ENCODE assay signal across 16 cellular contexts in the genomic region with DNA sequence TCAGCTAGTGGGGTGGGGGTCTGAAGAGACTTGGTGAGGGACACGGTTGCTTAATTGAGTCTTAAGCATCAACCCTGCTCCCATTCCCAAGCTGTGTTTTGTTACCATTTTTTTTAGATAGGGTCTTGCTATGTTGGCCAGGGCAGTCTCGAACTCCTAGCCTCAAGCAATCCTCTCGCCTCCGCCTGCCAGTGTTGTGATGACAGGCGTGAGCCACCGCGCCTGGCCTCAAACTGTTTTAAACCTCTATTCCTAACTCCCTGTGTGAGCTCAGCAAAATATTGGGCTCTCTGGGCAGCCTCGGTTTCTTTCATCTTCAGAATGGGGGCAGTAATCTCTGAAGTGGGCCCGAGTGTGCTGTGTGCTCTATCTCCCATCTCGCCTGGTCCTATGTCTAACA. TPM values are rescaled to one million over a fixed set of nuclear protein-coding genes. Genes with fewer than 3 reads are reported as not detected.
A peak's percentile ranks its signal among the peaks of the same experiment; 100 is the strongest.
DNase-seq lines count a peak whose midpoint lies in the region; ATAC-seq, FAIRE-seq and TF ChIP-seq lines count a peak whose summit lies in the region.
"Had no signal": no experiment of that assay in that cellular context is flagged by ENCODE, and none has a peak within 500 bp of the region (broad histone marks: within the 10 kb centered on the region; RNA-seq: fewer than 3 reads in every experiment).

No MANE protein-coding gene starts in this region.

- TF ChIP-seq POLR2A in A549 (IDR thresholded peaks at IDR 0.05; ENCODE audit: low read length), result no peak

- no peak overlapping the region for H3K4me3 ChIP-seq in A549
- no peak overlapping the region for H3K4me3 ChIP-seq in CD4-positive, CD25-positive, alpha-beta regulatory T cell (ENCODE audit: low read depth, low read length)
- H3K4me3 ChIP-seq in Loucy (ENCODE audit: low read length, poor library complexity, severe bottlenecking), result peak overlapping the region; percentile 73
- peak overlapping the region; percentile 35 for H3K4me3 ChIP-seq in iPS-18a (ENCODE audit: low read length)
- H3K4me3 ChIP-seq: SK-N-MC had no signal

- H3K4me1 ChIP-seq in A549 (peaks cover 3% of the 10 kb centered on the region; the same call in 2 of the 3 replicates), Loucy (ENCODE audit: insufficient read depth, low read length, poor library complexity, severe bottlenecking) (peaks cover 70% of the 10 kb centered on the region), iPS-18a (ENCODE audit: control insufficient read depth, low read depth, low read length) (peaks cover 13% of the 10 kb centered on the region)
- H3K4me1 ChIP-seq in CD4-positive, CD25-positive, alpha-beta regulatory T cell (ENCODE audit: control insufficient read depth, insufficient read depth, low read length, poor library complexity, severe bottlenecking), result peaks cover 17% of the 10 kb centered on the region
- H3K4me1 ChIP-seq: BE2C had no signal

- no peak overlapping the region for H3K27ac ChIP-seq in A549
- H3K27ac ChIP-seq in CD4-positive, CD25-positive, alpha-beta regulatory T cell (ENCODE audit: insufficient read depth, low read length, poor library complexity, severe bottlenecking), result no peak overlapping the region
- no peak overlapping the region for H3K27ac ChIP-seq in iPS-18a (ENCODE audit: low read length)
- H3K27ac ChIP-seq: SK-N-MC had no signal

- H3K4me2 ChIP-seq in A549 (no peak overlapping the region), Loucy (ENCODE audit: low read depth, low read length, poor library complexity, severe bottlenecking) (peak overlapping the region; percentile 77)

- H3K79me2 ChIP-seq in Loucy (ENCODE audit: insufficient read depth, low read length), result peaks cover 20% of the 10 kb centered on the region

- TF ChIP-seq RAD21 in A549 (conservative IDR thresholded peaks at IDR 0.05 in 1 of 2, IDR thresholded peaks at IDR 0.05 in 1 of 2), result no peak

- H3K4me3 Mint-ChIP-seq in CD4-positive, CD25-positive, alpha-beta regulatory T cell, result peak overlapping the region; percentile 15 to 55 (median 24)

- TF ChIP-seq EP300 in A549 (IDR thresholded peaks at IDR 0.05), result no peak

- H3K9me3 ChIP-seq in A549 (no peaks in the 10 kb centered on the region), Loucy (ENCODE audit: insufficient read depth, low read depth, low read length) (no peaks in the 10 kb centered on the region), iPS-18a (ENCODE audit: control insufficient read depth, low read depth, low read length) (peaks cover 7% of the 10 kb centered on the region)
- H3K9me3 ChIP-seq in CD4-positive, CD25-positive, alpha-beta regulatory T cell (ENCODE audit: control insufficient read depth in 2 of 2, low read length in 2 of 2), result no peaks in the 10 kb centered on the region
- H3K9me3 ChIP-seq: BE2C, right atrium auricular region had no signal

- peaks cover 0 to 2% (median 0%) of the 10 kb centered on the region in 7 donors for H3K9me3 Mint-ChIP-seq in CD4-positive, CD25-positive, alpha-beta regulatory T cell

- no peaks in the 10 kb centered on the region for H3K36me3 ChIP-seq in CD4-positive, CD25-positive, alpha-beta regulatory T cell (ENCODE audit: control insufficient read depth, insufficient read depth, low read length)
- H3K36me3 ChIP-seq in Loucy (ENCODE audit: insufficient read depth, low read length), result no peaks in the 10 kb centered on the region
- no peaks in the 10 kb centered on the region for H3K36me3 ChIP-seq in iPS-18a (ENCODE audit: control insufficient read depth, low read depth, low read length)
- H3K36me3 ChIP-seq: BE2C, right atrium auricular region had no signal

- 97% methylated on average over 10 of the region's 10 CpGs for WGBS in A549 (ENCODE audit: missing lambda C conversion rate)

- CTCF ChIA-PET in A549 (lab: Yijun Ruan, JAX), result interaction anchor here (0.8 to 1.2 kb wide), 3 partner anchors 10 to 104 kb away, joined by 3 read pairs; no protein-coding TSS in a partner anchor

- POLR2A ChIA-PET in A549 (lab: Yijun Ruan, JAX), result interaction anchor here (2.4 kb wide), 1 partner anchor 50 kb away, joined by 5 read pairs; the partner anchor contains the start of gene UTP14A

- no peak for FAIRE-seq in A549 (lab: Jason Lieb, UNC)

- peaks cover 6% of the 10 kb centered on the region for H3K27me3 Mint-ChIP-seq in CD4-positive, CD25-positive, alpha-beta regulatory T cell

- H3K9me2 ChIP-seq in Loucy (replicated peaks; ENCODE audit: low read depth, low read length), result no peaks in the 10 kb centered on the region

- DNase-seq in A549 (ENCODE audit: low read depth in 1 of 2, low spot score in 1 of 2), result no peak
- DNase-seq in CD4-positive, CD25-positive, alpha-beta regulatory T cell, result no peak
- DNase-seq in activated effector memory CD4-positive, alpha-beta T cell treated with anti-CD3 and anti-CD28 coated beads, Interleukin-2, amount 50 U/mL, for 16 hours, result no peak
- no peak for DNase-seq in NCI-H2227 treated with DMSO at 0.1 percent for 48 hours (lab: John Stamatoyannopoulos, UW)
- DNase-seq in HPDE6-E6E7 (ENCODE audit: extremely low spot score), result no peak
- DNase-seq: BE2C; DMS79 treated with DMSO at 0.1 percent for 48 hours; effector memory CD4-positive, alpha-beta T cell; NCI-H2029; NCI-H526; PC-3 had no signal

- H2AFZ ChIP-seq in Loucy (ENCODE audit: low read length), result no peak overlapping the region

- H3K9ac ChIP-seq in Loucy (ENCODE audit: low read depth, low read length, poor library complexity, severe bottlenecking) (peak overlapping the region; percentile 80), iPS-18a (ENCODE audit: low read length) (no peak overlapping the region)

- no peak overlapping the region for H3K27ac Mint-ChIP-seq in CD4-positive, CD25-positive, alpha-beta regulatory T cell

- no peaks in the 10 kb centered on the region for H3K27me3 ChIP-seq in CD4-positive, CD25-positive, alpha-beta regulatory T cell (ENCODE audit: control insufficient read depth, insufficient read depth, low read length)
- H3K27me3 ChIP-seq in Loucy (ENCODE audit: insufficient read depth, low read length, poor library complexity, severe bottlenecking) (no peaks in the 10 kb centered on the region), iPS-18a (ENCODE audit: control insufficient read depth, insufficient read depth, low read length) (peaks cover 85% of the 10 kb centered on the region)
- H3K27me3 ChIP-seq: BE2C, right atrium auricular region had no signal

- ATAC-seq in A549 (no peak), GM18907 (IDR thresholded peaks at IDR 0.05; ENCODE audit: unreplicated experiment) (no peak)
- no peak for ATAC-seq in CD4-positive, CD25-positive, alpha-beta regulatory T cell (ENCODE audit: low read depth in 2 of 2)
- ATAC-seq: PC-3 had no signal

- TF ChIP-seq CTCF in A549 (IDR thresholded peaks at IDR 0.05) (no peak), Loucy (conservative IDR thresholded peaks at IDR 0.05; ENCODE audit: low read length) (no peak)

- peaks cover 5 to 28% (median 16%) of the 10 kb centered on the region in 4 donors for H3K4me1 Mint-ChIP-seq in CD4-positive, CD25-positive, alpha-beta regulatory T cell

- no peaks in the 10 kb centered on the region for H4K20me1 ChIP-seq in Loucy (ENCODE audit: insufficient read depth, low read length, poor library complexity, severe bottlenecking)

- peaks cover 4% of the 10 kb centered on the region for H3K36me3 Mint-ChIP-seq in CD4-positive, CD25-positive, alpha-beta regulatory T cell

- H3F3A ChIP-seq in Loucy (ENCODE audit: low read depth), result no peaks in the 10 kb centered on the region

TF ChIP-seq in A549, 52 proteins besides CTCF, POLR2A, EP300 and RAD21:
- peak; percentile 59; the same call in 1 of the 2 replicates for TF ChIP-seq KDM1A (IDR thresholded peaks at IDR 0.05; ENCODE audit: low read depth)
- TF ChIP-seq MAX (IDR thresholded peaks at IDR 0.05), result no peak

RNA-seq across cellular contexts. Expression of gene BCORL1, which starts 26.3 kb away (rescaled TPM):
- polyA plus RNA-seq in A549 (2011; rRNA removed), result 1.4 and 2.3 TPM in 2 replicates
- polyA plus RNA-seq in A549 (2012; cell fraction: cytosol; rRNA removed), result 1.7 and 2.5 TPM in 2 replicates
- 5.6 and 5.7 TPM in 2 replicates for polyA plus RNA-seq in A549 (2012; cell fraction: nucleus; rRNA removed)
- 4.8 to 6.3 TPM (median 6.1 TPM) in 3 replicates for polyA plus RNA-seq in A549 (2017; fragmentation: RNase III; extraction: RNeasy Plus Mini Kit Qiagen cat#74134 plus additional on column Dnase treatment)
- 3.1 and 5.9 TPM in 2 replicates for polyA minus RNA-seq in A549 (2011; rRNA and poly(A)+ RNA removed)
- total RNA-seq in CD4-positive, CD25-positive, alpha-beta regulatory T cell, result 5.5 TPM
- 1 to 10 TPM in 2 of 4 donors, under 1 TPM in 2; 0.13 to 2.0 (median 1.0) TPM for polyA plus RNA-seq in CD4-positive, CD25-positive, alpha-beta regulatory T cell

RNA-seq across cellular contexts. Expression of gene UTP14A, which starts 50.2 kb away (rescaled TPM):
- polyA plus RNA-seq in A549 (2011; rRNA removed) (36.5 and 47.3 TPM in 2 replicates), A549 (2017; fragmentation: RNase III; extraction: RNeasy Plus Mini Kit Qiagen cat#74134 plus additional on column Dnase treatment) (35.6 to 39.9 TPM (median 38.7 TPM) in 3 replicates)
- 14.4 and 16.5 TPM in 2 replicates for polyA plus RNA-seq in A549 (2012; cell fraction: cytosol; rRNA removed)
- polyA plus RNA-seq in A549 (2012; cell fraction: nucleus; rRNA removed), result 9.4 and 14.7 TPM in 2 replicates
- 15.4 and 20.6 TPM in 2 replicates for polyA minus RNA-seq in A549 (2011; rRNA and poly(A)+ RNA removed)
- 11.7 TPM for total RNA-seq in CD4-positive, CD25-positive, alpha-beta regulatory T cell
- 1 to 10 TPM; 5.8 to 9.5 (median 8.3) TPM for polyA plus RNA-seq in CD4-positive, CD25-positive, alpha-beta regulatory T cell

Comparison
In these comparisons a context has a peak if more than half of its experiments do, and no peak if none do; other contexts are left out.
1. H3K4me3 ChIP-seq: peak in Loucy (single experiment) and iPS-18a (single experiment); none in A549 (single experiment) and CD4-positive, CD25-positive, alpha-beta regulatory T cell (single experiment).